ENCODE assay signal across 33 cellular contexts in genomic region chr2:60793169-60793568, GRCh38. TPM values are rescaled to one million over a fixed set of nuclear protein-coding genes. Genes with fewer than 3 reads are reported as not detected.
A peak's percentile ranks its signal among the peaks of the same experiment; 100 is the strongest.
DNase-seq lines count a peak whose midpoint lies in the region; ATAC-seq, FAIRE-seq and TF ChIP-seq lines count a peak whose summit lies in the region.
"Had no signal": no experiment of that assay in that cellular context is flagged by ENCODE, and none has a peak within 500 bp of the region (broad histone marks: within the 10 kb centered on the region; RNA-seq: fewer than 3 reads in every experiment).

No MANE protein-coding gene starts in this region.

- no peak for TF ChIP-seq CTCF in K562 (IDR thresholded peaks at IDR 0.05 in 2 of 3, conservative IDR thresholded peaks at IDR 0.05 in 1 of 3; ENCODE audit: insufficient read depth in 2 of 3, low read depth in 1 of 3, low read length in 3 of 3)
- TF ChIP-seq CTCF in esophagus muscularis mucosa (IDR thresholded peaks at IDR 0.05): no peak
- TF ChIP-seq CTCF in endodermal cell (conservative IDR thresholded peaks at IDR 0.05): no peak

- no peak for FAIRE-seq in K562 (lab: Jason Lieb, UNC)
- FAIRE-seq: A204.1, A549, D721Med had no signal

- no peak for TF ChIP-seq POLR2A in K562 (conservative IDR thresholded peaks at IDR 0.05)
- no peak for TF ChIP-seq POLR2A in esophagus muscularis mucosa (IDR thresholded peaks at IDR 0.05; ENCODE audit: low read depth)

- no peak overlapping the region for H3K4me3 ChIP-seq in K562
- no peak overlapping the region for H3K4me3 ChIP-seq in esophagus muscularis mucosa
- H3K4me3 ChIP-seq in endodermal cell (ENCODE audit: low read length): no peak overlapping the region
- H3K4me3 ChIP-seq: A549; BLaER1; BLaER1 treated with 17β-estradiol and CSF1 and Interleukin-3, amounts not matched to agents 10 nM and 100 nM had no signal

- H3K27ac Mint-ChIP-seq in endodermal cell: no peak overlapping the region
- H3K27ac Mint-ChIP-seq: B cell; CD14-positive monocyte; CD4-positive, alpha-beta T cell; CD4-positive, CD25-positive, alpha-beta regulatory T cell; CD8-positive, alpha-beta T cell had no signal

- H3K79me2 ChIP-seq in K562 (ENCODE audit: control insufficient read depth, insufficient read depth, low read length): no peaks in the 10 kb centered on the region

- CTCF ChIA-PET in K562 (lab: Yijun Ruan, JAX; ENCODE audit: low intra/inter-chr PET ratio): interaction anchor here (2.7 kb wide), 1 partner anchor 205 kb away, joined by 26 read pairs; no protein-coding TSS in a partner anchor

- H3K4me1 ChIP-seq in K562 (replicated peaks in 1 of 2; ENCODE audit: control insufficient read depth in 2 of 2, insufficient read depth in 2 of 2, low read length in 2 of 2) (no peaks in the 10 kb centered on the region; a peak in 1 of 5 replicates), esophagus muscularis mucosa (no peaks in the 10 kb centered on the region), endodermal cell (ENCODE audit: control insufficient read depth, insufficient read depth, low read length) (no peaks in the 10 kb centered on the region)
- H3K4me1 ChIP-seq: A549, BE2C, Caco-2 had no signal

- DNase-seq in K562 (ENCODE audit: extremely low read depth in 1 of 4, low spot score in 3 of 4) (no peak), esophagus muscularis mucosa (ENCODE audit: extremely low spot score) (peak; percentile 55), endodermal cell (no peak), cerebellar nuclear complex (lab: John Stamatoyannopoulos, UW) (no peak)
- DNase-seq: 8988T; ACHN; AML-193; BE2C; C1 segment of cervical spinal cord; Caco-2; Calu3; CD4-positive, alpha-beta memory T cell; CD4-positive, alpha-beta T cell; CD4-positive, CD25-positive, alpha-beta regulatory T cell; CD8-positive, alpha-beta memory T cell; CD8-positive, alpha-beta T cell; COR-L47; DMS 273 treated with DMSO at 0.1 percent for 48 hours; DMS153; DMS53; DMS79; DMS79 treated with DMSO at 0.1 percent for 48 hours; DND-41; EL had no signal

- H3K9ac ChIP-seq in K562 (ENCODE audit: insufficient read depth in 1 of 2, low read depth in 2 of 2, low read length in 2 of 2) (no peak overlapping the region), endodermal cell (ENCODE audit: extremely low read depth, low read length, poor library complexity, severe bottlenecking) (no peak overlapping the region)
- H3K9ac ChIP-seq: BLaER1; BLaER1 treated with 17β-estradiol and CSF1 and Interleukin-3, amounts not matched to agents 10 nM and 100 nM had no signal

- H3K27me3 ChIP-seq in K562 (ENCODE audit: control insufficient read depth in 2 of 2, insufficient read depth in 2 of 2, low read length in 2 of 2): no peaks in the 10 kb centered on the region
- no peaks in the 10 kb centered on the region for H3K27me3 ChIP-seq in esophagus muscularis mucosa
- no peaks in the 10 kb centered on the region for H3K27me3 ChIP-seq in endodermal cell (ENCODE audit: control insufficient read depth, insufficient read depth, low read length, poor library complexity, severe bottlenecking)
- H3K27me3 ChIP-seq: BE2C; BLaER1; BLaER1 treated with 17β-estradiol and CSF1 and Interleukin-3, amounts not matched to agents 10 nM and 100 nM had no signal

- H3K9me3 Mint-ChIP-seq in endodermal cell: no peaks in the 10 kb centered on the region
- H3K9me3 Mint-ChIP-seq: CD14-positive monocyte; CD4-positive, alpha-beta memory T cell; CD4-positive, alpha-beta T cell; CD4-positive, CD25-positive, alpha-beta regulatory T cell; CD8-positive, alpha-beta memory T cell; CD8-positive, alpha-beta T cell had no signal

- no peaks in the 10 kb centered on the region for H3K4me1 Mint-ChIP-seq in endodermal cell

- H3K36me3 ChIP-seq in K562 (ENCODE audit: control insufficient read depth, insufficient read depth, low read length): peaks cover 79% of the 10 kb centered on the region
- H3K36me3 ChIP-seq in esophagus muscularis mucosa: peaks cover 50 to 98% (median 92%) of the 10 kb centered on the region in 4 donors
- peaks cover 82% of the 10 kb centered on the region for H3K36me3 ChIP-seq in endodermal cell (ENCODE audit: control insufficient read depth, insufficient read depth, low read length)

- no peaks in the 10 kb centered on the region for H4K20me1 ChIP-seq in K562 (replicated peaks; ENCODE audit: control insufficient read depth, insufficient read depth, low read length)
- H4K20me1 ChIP-seq: BLaER1 had no signal

- peaks cover 81% of the 10 kb centered on the region for H3K36me3 Mint-ChIP-seq in endodermal cell (ENCODE audit: low read depth)

- POLR2A ChIA-PET in K562 (lab: Yijun Ruan, JAX): no interaction called here

- no peaks in the 10 kb centered on the region for H3K9me1 ChIP-seq in K562 (ENCODE audit: control insufficient read depth, insufficient read depth, low read length)

- BruUV-seq in K562 (replicated peaks; lab: Mats Ljungman, UMichigan): no TSS peak

- in situ Hi-C loops in K562 (cut with MboI): no loop called here

- no peaks in the 10 kb centered on the region for H3K27me3 Mint-ChIP-seq in endodermal cell (ENCODE audit: insufficient read depth)
- H3K27me3 Mint-ChIP-seq: B cell; CD4-positive, alpha-beta memory T cell; CD4-positive, alpha-beta T cell; CD4-positive, CD25-positive, alpha-beta regulatory T cell; CD8-positive, alpha-beta memory T cell had no signal

- intact Hi-C loops in K562 (cut with micrococcal nuclease): no loop called here
- intact Hi-C loops in esophagus muscularis mucosa (cut with DNase I): no loop called here

- H2AFZ ChIP-seq in K562 (ENCODE audit: low read depth, low read length): no peak overlapping the region

- H3K9me3 ChIP-seq in K562 (replicated peaks; ENCODE audit: control insufficient read depth, insufficient read depth, low read depth, low read length) (no peaks in the 10 kb centered on the region), esophagus muscularis mucosa (no peaks in the 10 kb centered on the region), endodermal cell (ENCODE audit: control insufficient read depth, low read length) (no peaks in the 10 kb centered on the region)
- H3K9me3 ChIP-seq: A549; BE2C; BLaER1; BLaER1 treated with 17β-estradiol and CSF1 and Interleukin-3, amounts not matched to agents 10 nM and 100 nM; Caco-2 had no signal

- H3K27ac ChIP-seq in K562 (ENCODE audit: extremely low read depth, low read depth, low read length) (no peak overlapping the region), esophagus muscularis mucosa (replicated peaks in 1 of 4) (no peak overlapping the region), endodermal cell (ENCODE audit: low read depth, low read length) (no peak overlapping the region)
- H3K27ac ChIP-seq: 22Rv1; A549; BLaER1; BLaER1 treated with 17β-estradiol and CSF1 and Interleukin-3, amounts not matched to agents 10 nM and 100 nM; C4-2B had no signal

- TF ChIP-seq RAD21 in K562 (CRISPR knock-in tag; conservative IDR thresholded peaks at IDR 0.05 in 1 of 2, IDR thresholded peaks at IDR 0.05 in 1 of 2): no peak

- no peak for TF ChIP-seq EP300 in K562 (IDR thresholded peaks at IDR 0.05; ENCODE audit: low read length)
- no peak for TF ChIP-seq EP300 in esophagus muscularis mucosa (IDR thresholded peaks at IDR 0.05)

- 97% methylated on average over 2 of the region's 2 CpGs for WGBS in K562 (ENCODE audit: insufficient coverage, low coverage, missing lambda C conversion rate)
- 97% methylated on average over 2 of the region's 2 CpGs for WGBS in esophagus muscularis mucosa
- WGBS in endodermal cell (ENCODE audit: insufficient coverage in 1 of 2, insufficient read length in 1 of 2), 2 experiments: 86 to 93% methylated on average over 2 of the region's 2 CpGs

- ATAC-seq in K562: no peak
- ATAC-seq: A549; CD8-positive, alpha-beta T cell had no signal

- H3K4me3 Mint-ChIP-seq in endodermal cell: no peak overlapping the region
- H3K4me3 Mint-ChIP-seq: B cell; CD14-positive monocyte; CD4-positive, alpha-beta memory T cell; CD4-positive, alpha-beta T cell; CD4-positive, CD25-positive, alpha-beta regulatory T cell; CD8-positive, alpha-beta memory T cell; CD8-positive, alpha-beta T cell had no signal

- no peak overlapping the region for H3K4me2 ChIP-seq in K562 (ENCODE audit: insufficient read depth, low read length)
- H3K4me2 ChIP-seq: A549; BLaER1; BLaER1 treated with 17β-estradiol and CSF1 and Interleukin-3, amounts not matched to agents 10 nM and 100 nM had no signal

TF ChIP-seq in K562, 482 proteins besides CTCF, POLR2A, EP300 and RAD21:
- TF ChIP-seq ZNF121 (CRISPR knock-in tag; conservative IDR thresholded peaks at IDR 0.05): peak; percentile 56
- TF ChIP-seq TGIF2 (CRISPR knock-in tag; IDR thresholded peaks at IDR 0.05): no peak

RNA-seq across cellular contexts. Expression of gene PAPOLG, which starts 37.1 kb away (rescaled TPM):
- total RNA-seq in K562 (2011; cell fraction: chromatin; rRNA removed; ENCODE audit: low replicate concordance): 15.0 and 40.0 TPM in 2 replicates
- 7.8 and 10.0 TPM in 2 replicates for total RNA-seq in K562 (2011; cell fraction: nucleolus; rRNA removed)
- total RNA-seq in K562 (2011; cell fraction: nucleoplasm; rRNA removed): 15.8 and 22.9 TPM in 2 replicates
- 8.0 and 9.9 TPM in 2 replicates for total RNA-seq in K562 (2014; rRNA removed)
- 16.3 and 17.8 TPM in 2 replicates for total RNA-seq in K562 (2014; rRNA removed; fragmentation: Illumina TruSeq; extraction: Trizol)
- total RNA-seq in K562 (2015; rRNA removed; fragmentation: Illumina TruSeq; extraction: Trizol): 13.8 and 15.0 TPM in 2 replicates
- 10.0 and 11.1 TPM in 2 replicates for total RNA-seq in K562 (2021)
- polyA plus RNA-seq in K562 (2011; rRNA removed): 14.3 and 15.2 TPM in 2 replicates
- 4.6 and 5.1 TPM in 2 replicates for polyA plus RNA-seq in K562 (2011; cell fraction: cytosol; rRNA removed)
- polyA plus RNA-seq in K562 (2011; cell fraction: nucleus; rRNA removed): 10.4 and 13.0 TPM in 2 replicates
- polyA plus RNA-seq in K562 (2012): 6.1 and 6.8 TPM in 2 replicates
- 9.7 and 11.7 TPM in 2 replicates for polyA plus RNA-seq in K562 (2014; fragmentation: Illumina TruSeq; extraction: Trizol)
- 1 to 10 TPM; 3.9 to 8.9 TPM for polyA plus RNA-seq in K562 (2014; fragmentation: Nextera tagmentation; extraction: Ambion mirVana)
- 4.8 and 8.4 TPM in 2 replicates for polyA plus RNA-seq in K562 (2014; rRNA removed)
- polyA minus RNA-seq in K562 (2011; rRNA and poly(A)+ RNA removed): 37.0 and 38.7 TPM in 2 replicates
- 12.1 and 21.5 TPM in 2 replicates for polyA minus RNA-seq in K562 (2011; cell fraction: cytosol; rRNA and poly(A)+ RNA removed)
- polyA minus RNA-seq in K562 (2011; cell fraction: nucleus; rRNA and poly(A)+ RNA removed): 8.6 and 13.9 TPM in 2 replicates
- 10 to 100 TPM; 11.9 to 16.0 (median 13.9) TPM for total RNA-seq in esophagus muscularis mucosa
- total RNA-seq in endodermal cell: 10 to 100 TPM; 23.2 to 34.1 TPM
- 22.2 TPM for polyA plus RNA-seq in endodermal cell (2013, experiment 1 of 2)
- 21.1 TPM for polyA plus RNA-seq in endodermal cell (2013, experiment 2 of 2)
